ENCODE assay signal across 14 cellular contexts in genomic region chrX:95346854-95347253, GRCh38.
DNase-seq lines count a peak whose midpoint lies in the region; ATAC-seq and TF ChIP-seq lines count a peak whose summit lies in the region.
"Had no signal": no experiment of that assay in that cellular context is flagged by ENCODE, and none has a peak within 500 bp of the region (broad histone marks: within the 10 kb centered on the region; RNA-seq: fewer than 3 reads in every experiment).

No MANE protein-coding gene starts in this region.

- intact Hi-C loops in A673 (cut with micrococcal nuclease; ENCODE audit: unreplicated experiment) (loop anchor here (2.0 to 5.0 kb wide), 3 partner anchors 370 to 835 kb away; no protein-coding TSS in a partner anchor), CD14-positive monocyte (cut with micrococcal nuclease) (no loop called here)

- in situ Hi-C loops in G401 (cut with HindIII; ENCODE audit: low sequenced_read_pairs): no loop called here

- H3K27ac Mint-ChIP-seq in CD14-positive monocyte: no peak overlapping the region
- H3K27ac Mint-ChIP-seq: CD8-positive, alpha-beta T cell; stimulated activated memory B cell treated with anti-CD40 and anti-IgM and Interleukin-4, amounts not matched to agents 10 μg/mL and 1 μg/mL and 100 μg/mL, for 72 hours had no signal

- no peaks in the 10 kb centered on the region for H3K9me3 ChIP-seq in A673 (ENCODE audit: low read depth, low read length, poor library complexity, severe bottlenecking)
- H3K9me3 ChIP-seq: gastroesophageal sphincter, MG63 had no signal

- POLR2A ChIA-PET in A673 (lab: Charles Lee; ENCODE audit: low non-redundant PET): no interaction called here
- POLR2A ChIA-PET in HEK293T (lab: Yijun Ruan, JAX): no interaction called here

- BruUV-seq in A673 (replicated peaks; lab: Mats Ljungman, UMichigan): no TSS peak

- CTCF ChIA-PET in A673 (lab: Charles Lee): no interaction called here
- CTCF ChIA-PET in HEK293T (lab: Yijun Ruan, JAX): no interaction called here

- no peak overlapping the region for H3K4me3 Mint-ChIP-seq in CD14-positive monocyte
- H3K4me3 Mint-ChIP-seq: CD8-positive, alpha-beta T cell; stimulated activated memory B cell treated with anti-CD40 and anti-IgM and Interleukin-4, amounts not matched to agents 10 μg/mL and 1 μg/mL and 100 μg/mL, for 72 hours had no signal

- H3K27me3 ChIP-seq in A673 (replicated peaks; ENCODE audit: insufficient read depth, low read depth, low read length, poor library complexity) (no peaks in the 10 kb centered on the region), foreskin keratinocyte (no peaks in the 10 kb centered on the region)
- H3K27me3 ChIP-seq: cardiac muscle cell, gastroesophageal sphincter, MG63 had no signal

- no peaks in the 10 kb centered on the region for H3K36me3 ChIP-seq in A673 (ENCODE audit: insufficient read depth, low read length, poor library complexity, severe bottlenecking)
- H3K36me3 ChIP-seq: cardiac muscle cell, gastroesophageal sphincter, MG63 had no signal

- no peak overlapping the region for H3K4me3 ChIP-seq in A673 (ENCODE audit: low read depth, low read length, poor library complexity, severe bottlenecking)
- H3K4me3 ChIP-seq: cardiac muscle cell, gastroesophageal sphincter, MG63 had no signal

- H3K4me1 Mint-ChIP-seq in CD14-positive monocyte: no peaks in the 10 kb centered on the region
- H3K4me1 Mint-ChIP-seq: stimulated activated memory B cell treated with anti-CD40 and anti-IgM and Interleukin-4, amounts not matched to agents 10 μg/mL and 1 μg/mL and 100 μg/mL, for 72 hours had no signal

- TF ChIP-seq CTCF in A673 (conservative IDR thresholded peaks at IDR 0.05; ENCODE audit: low read depth, low read length) (peak; percentile 54; the same call in 1 of the 2 replicates), foreskin keratinocyte (conservative IDR thresholded peaks at IDR 0.05) (peak; percentile 58), CD14-positive monocyte (IDR thresholded peaks at IDR 0.05) (no peak)

- H3K36me3 Mint-ChIP-seq in CD14-positive monocyte: no peaks in the 10 kb centered on the region
- H3K36me3 Mint-ChIP-seq: CD8-positive, alpha-beta T cell; stimulated activated memory B cell treated with anti-CD40 and anti-IgM and Interleukin-4, amounts not matched to agents 10 μg/mL and 1 μg/mL and 100 μg/mL, for 72 hours had no signal

- H3K9me3 Mint-ChIP-seq in CD14-positive monocyte: no peaks in the 10 kb centered on the region
- H3K9me3 Mint-ChIP-seq: CD8-positive, alpha-beta T cell; stimulated activated memory B cell treated with anti-CD40 and anti-IgM and Interleukin-4, amounts not matched to agents 10 μg/mL and 1 μg/mL and 100 μg/mL, for 72 hours had no signal

- ATAC-seq in foreskin keratinocyte (no peak), GM18511 (IDR thresholded peaks at IDR 0.05; ENCODE audit: unreplicated experiment) (no peak), HG02885 (IDR thresholded peaks at IDR 0.05; ENCODE audit: poor library complexity, unreplicated experiment) (no peak)
- ATAC-seq: CD8-positive, alpha-beta T cell; gastroesophageal sphincter; stimulated activated memory B cell treated with anti-CD40 and anti-IgM and Interleukin-4, amounts not matched to agents 10 μg/mL and 1 μg/mL and 100 μg/mL, for 72 hours had no signal

- no peaks in the 10 kb centered on the region for H3K4me1 ChIP-seq in A673 (ENCODE audit: insufficient read depth, low read length, poor library complexity, severe bottlenecking)
- H3K4me1 ChIP-seq in foreskin keratinocyte: no peaks in the 10 kb centered on the region
- H3K4me1 ChIP-seq: gastroesophageal sphincter had no signal

- peak; percentile 39 for DNase-seq in A673 (ENCODE audit: low spot score)
- no peak for DNase-seq in HEK293T (ENCODE audit: extremely low spot score)
- DNase-seq in RKO (ENCODE audit: low spot score): peak; percentile 55
- no peak for DNase-seq in foreskin keratinocyte
- no peak for DNase-seq in CD14-positive monocyte (ENCODE audit: low spot score)
- no peak for DNase-seq in G401 (ENCODE audit: low spot score)
- DNase-seq: CD8-positive, alpha-beta T cell; mesenchymal stem cell; MG63 had no signal

- H3K27me3 Mint-ChIP-seq in CD14-positive monocyte (ENCODE audit: low read depth in 3 of 3): no peaks in the 10 kb centered on the region
- H3K27me3 Mint-ChIP-seq: stimulated activated memory B cell treated with anti-CD40 and anti-IgM and Interleukin-4, amounts not matched to agents 10 μg/mL and 1 μg/mL and 100 μg/mL, for 72 hours had no signal

- no peak overlapping the region for H3K27ac ChIP-seq in A673 (ENCODE audit: low read depth, low read length, poor library complexity, severe bottlenecking)
- no peak overlapping the region for H3K27ac ChIP-seq in foreskin keratinocyte
- H3K27ac ChIP-seq: cardiac muscle cell, gastroesophageal sphincter had no signal

TF ChIP-seq in HEK293T, 16 proteins besides CTCF, POLR2A, EP300 and RAD21:
- TF ChIP-seq SP1 (IDR thresholded peaks at IDR 0.05) (no peak), FOXK2 (IDR thresholded peaks at IDR 0.05) (no peak), FOXM1 (IDR thresholded peaks at IDR 0.05; ENCODE audit: borderline replicate concordance) (no peak), ZNF384 (IDR thresholded peaks at IDR 0.05) (0 out of 2 replicates have a peak, but pooled peaks have one; percentile 32), HDGF (IDR thresholded peaks at IDR 0.05; ENCODE audit: borderline replicate concordance) (no peak), BHLHE40 (IDR thresholded peaks at IDR 0.05; ENCODE audit: borderline replicate concordance) (no peak)
- TF ChIP-seq, protein P1, sequence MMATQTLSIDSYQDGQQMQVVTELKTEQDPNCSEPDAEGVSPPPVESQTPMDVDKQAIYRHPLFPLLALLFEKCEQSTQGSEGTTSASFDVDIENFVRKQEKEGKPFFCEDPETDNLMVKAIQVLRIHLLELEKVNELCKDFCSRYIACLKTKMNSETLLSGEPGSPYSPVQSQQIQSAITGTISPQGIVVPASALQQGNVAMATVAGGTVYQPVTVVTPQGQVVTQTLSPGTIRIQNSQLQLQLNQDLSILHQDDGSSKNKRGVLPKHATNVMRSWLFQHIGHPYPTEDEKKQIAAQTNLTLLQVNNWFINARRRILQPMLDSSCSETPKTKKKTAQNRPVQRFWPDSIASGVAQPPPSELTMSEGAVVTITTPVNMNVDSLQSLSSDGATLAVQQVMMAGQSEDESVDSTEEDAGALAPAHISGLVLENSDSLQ (IDR thresholded peaks at IDR 0.05): no peak

Comparison
In these comparisons a context has a peak if more than half of its experiments do, and no peak if none do; other contexts are left out.
1. DNase-seq: peak in A673 (single experiment) and RKO (single experiment); none in HEK293T (single experiment), foreskin keratinocyte (0 of 2), CD14-positive monocyte (single experiment) and G401 (single experiment).